In the genomic region with DNA sequence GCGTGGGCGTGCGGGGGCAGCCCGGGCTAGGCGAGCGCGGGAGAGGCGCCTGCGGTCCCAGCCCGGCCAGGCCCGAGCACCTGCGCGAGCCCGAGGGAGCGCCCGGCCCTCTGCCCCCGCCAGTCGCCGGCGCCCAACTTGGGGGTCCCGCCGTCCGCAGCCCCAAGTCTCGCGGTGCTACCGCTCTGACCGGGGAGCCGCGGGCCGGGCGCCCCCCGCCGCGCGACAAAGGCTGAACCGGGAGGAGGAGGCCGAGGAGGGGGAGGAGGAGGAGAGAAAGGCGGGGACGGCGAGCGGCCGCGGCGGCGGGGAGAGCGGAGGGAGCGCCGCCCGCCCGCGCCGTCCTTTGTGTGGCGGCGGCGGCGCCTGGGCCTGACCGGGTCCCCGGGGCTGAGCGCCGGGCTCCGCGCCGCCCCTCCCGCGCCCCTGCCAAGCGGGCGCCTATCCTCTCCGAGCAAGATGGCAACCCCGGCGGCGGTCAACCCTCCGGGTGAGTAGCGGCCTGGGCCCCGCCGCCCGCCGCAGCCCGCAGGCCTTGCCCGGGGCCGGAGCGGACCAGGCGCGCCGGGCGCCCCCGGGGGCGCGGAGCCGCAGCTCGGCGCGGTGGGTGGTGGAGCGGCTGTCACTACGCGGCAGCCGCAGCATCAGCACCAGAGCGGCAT, we compare ENCODE assay signal across 8 cellular contexts. TPM values are rescaled to one million over a fixed set of nuclear protein-coding genes. Genes with fewer than 3 reads are reported as not detected.
DNase-seq lines count a peak whose midpoint lies in the region; ATAC-seq and TF ChIP-seq lines count a peak whose summit lies in the region.

Gene ARNT2, plus strand, starts transcription at position 326 of the 662 bp plus-strand sequence. Its CDS starts 134 bp downstream, at position 460.

- peaks cover 64% of the 10 kb centered on the region for H3K27me3 Mint-ChIP-seq in stimulated activated memory B cell treated with anti-CD40 and anti-IgM and Interleukin-4, amounts not matched to agents 10 μg/mL and 1 μg/mL and 100 μg/mL, for 72 hours

- peaks cover 7% of the 10 kb centered on the region for H3K4me1 Mint-ChIP-seq in stimulated activated memory B cell treated with anti-CD40 and anti-IgM and Interleukin-4, amounts not matched to agents 10 μg/mL and 1 μg/mL and 100 μg/mL, for 72 hours

- H3K4me1 ChIP-seq in BE2C = no peaks in the 10 kb centered on the region

- H3K27me3 ChIP-seq in BE2C = peaks cover 49% of the 10 kb centered on the region

- DNase-seq in BE2C = peak; percentile 33
- DNase-seq in HuH-7.5 (ENCODE audit: low spot score) = peak; percentile 57
- DNase-seq in astrocyte of the hippocampus (ENCODE audit: low read depth, low spot score) = peak; percentile 84
- DNase-seq in HT-29 (ENCODE audit: low spot score) = no peak
- DNase-seq in GM19240 (ENCODE audit: insufficient read length, low spot score) = no peak

- H3K4me3 Mint-ChIP-seq in stimulated activated memory B cell treated with anti-CD40 and anti-IgM and Interleukin-4, amounts not matched to agents 10 μg/mL and 1 μg/mL and 100 μg/mL, for 72 hours = peak within 1 kb of the TSS; percentile 21

- H3K9me3 Mint-ChIP-seq in stimulated activated memory B cell treated with anti-CD40 and anti-IgM and Interleukin-4, amounts not matched to agents 10 μg/mL and 1 μg/mL and 100 μg/mL, for 72 hours = no peaks in the 10 kb centered on the region

- no peaks in the 10 kb centered on the region for H3K36me3 Mint-ChIP-seq in stimulated activated memory B cell treated with anti-CD40 and anti-IgM and Interleukin-4, amounts not matched to agents 10 μg/mL and 1 μg/mL and 100 μg/mL, for 72 hours

- H3K27ac Mint-ChIP-seq in stimulated activated memory B cell treated with anti-CD40 and anti-IgM and Interleukin-4, amounts not matched to agents 10 μg/mL and 1 μg/mL and 100 μg/mL, for 72 hours = no peak within 1 kb of the TSS

- TF ChIP-seq CTCF in BE2C (IDR thresholded peaks at IDR 0.05; ENCODE audit: low read depth, low read length) = no peak

- H3K4me3 ChIP-seq in BE2C (ENCODE audit: low read depth, low read length) (peak within 1 kb of the TSS; percentile 43), iPS-18c (ENCODE audit: insufficient read depth, low read depth, low read length) (peak within 1 kb of the TSS; percentile 76)

- no peaks in the 10 kb centered on the region for H3K36me3 ChIP-seq in BE2C

- no peak for ATAC-seq in stimulated activated memory B cell treated with anti-CD40 and anti-IgM and Interleukin-4, amounts not matched to agents 10 μg/mL and 1 μg/mL and 100 μg/mL, for 72 hours
- no peak for ATAC-seq in GM19467 (IDR thresholded peaks at IDR 0.05; ENCODE audit: unreplicated experiment)

- no peaks in the 10 kb centered on the region for H3K9me3 ChIP-seq in BE2C
- H3K9me3 ChIP-seq in iPS-18c (ENCODE audit: control insufficient read depth, insufficient read depth, low read length) = no peaks in the 10 kb centered on the region

RNA-seq across cellular contexts. Expression of gene ARNT2, which starts in this region (rescaled TPM):
- polyA plus RNA-seq in BE2C (2012; ENCODE audit: insufficient read depth, insufficient read length, low read depth) = 4.9 TPM
- not detected in 2 replicates for total RNA-seq in HT-29 (2014; rRNA removed; shearing (Covaris generic))

Comparison
In these comparisons a context has a peak if more than half of its experiments do, and no peak if none do; other contexts are left out.
1. DNase-seq: peak in BE2C (single experiment), HuH-7.5 (single experiment) and astrocyte of the hippocampus (single experiment); none in HT-29 (single experiment) and GM19240 (single experiment).